Comparison of ENCODE assay signal across 2 cellular contexts in the genomic region with DNA sequence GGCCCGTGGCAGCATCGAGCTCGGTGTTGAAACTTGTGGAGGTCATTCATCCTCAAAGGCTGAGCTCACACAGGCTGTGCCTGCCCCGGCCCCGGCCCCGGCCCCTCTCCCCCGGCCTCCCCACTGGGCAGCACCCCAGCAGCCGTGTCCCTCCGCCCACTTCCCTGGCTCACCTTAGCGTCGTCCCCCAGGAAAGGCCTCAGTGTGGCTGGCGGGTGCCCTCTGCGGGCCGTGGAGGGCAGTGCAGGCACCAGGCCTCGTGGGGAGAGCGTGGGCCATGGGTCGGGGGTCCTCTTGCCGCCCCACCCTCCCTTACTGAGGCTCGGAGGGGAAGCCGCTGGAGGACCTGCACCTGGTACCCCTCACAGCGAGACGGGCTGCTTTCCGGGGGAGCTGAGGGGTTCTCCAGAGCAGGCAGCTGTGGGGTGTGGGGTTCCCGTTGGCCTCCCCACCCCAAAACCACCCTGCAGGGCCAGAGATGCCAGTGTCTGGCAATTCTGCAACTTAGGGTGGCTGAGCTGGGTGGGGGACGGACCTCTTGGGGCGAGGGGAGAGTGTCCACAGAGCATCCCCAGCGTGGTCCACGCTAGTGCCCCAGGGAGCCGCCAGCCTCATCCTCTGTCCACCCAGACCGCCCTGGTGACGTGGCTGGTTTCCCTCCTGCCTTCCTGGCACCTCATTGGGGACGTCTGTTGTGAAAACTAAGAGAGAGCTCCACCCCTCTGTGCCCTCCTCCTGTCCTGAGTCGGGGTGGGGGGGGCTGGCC.
TF ChIP-seq lines count a peak whose summit lies in the region.

No MANE protein-coding gene starts in this region.

TF ChIP-seq in IMR-90, 13 proteins besides CTCF, POLR2A, EP300 and RAD21:
- no peak for TF ChIP-seq MAZ (IDR thresholded peaks at IDR 0.05; ENCODE audit: borderline replicate concordance, low read depth, low read length)
- TF ChIP-seq SMC3 (IDR thresholded peaks at IDR 0.05; ENCODE audit: low read depth, low read length): peak; percentile 52
- no peak for TF ChIP-seq ELK1 (IDR thresholded peaks at IDR 0.05; ENCODE audit: borderline replicate concordance, low read depth, low read length)
- no peak for TF ChIP-seq NFE2L2 (IDR thresholded peaks at IDR 0.05; ENCODE audit: low read depth, low read length)

TF ChIP-seq in H1, 55 proteins besides CTCF, POLR2A, EP300 and RAD21:
- TF ChIP-seq GABPA (IDR thresholded peaks at IDR 0.05; ENCODE audit: borderline replicate concordance, insufficient read depth, low read length): peak; percentile 62; the same call in 1 of the 2 replicates
- TF ChIP-seq BCL11A (IDR thresholded peaks at IDR 0.05; ENCODE audit: low read depth in 2 of 2, low read length in 2 of 2): no peak
TF ChIP-seq in H1: peak in this region for 1.
